In genomic region chr9:87116492-87116891, GRCh38 we compare ENCODE assay signal across 14 cellular contexts.
"Had no signal": no experiment of that assay in that cellular context is flagged by ENCODE, and none has a peak within 500 bp of the region (broad histone marks: within the 10 kb centered on the region; RNA-seq: fewer than 3 reads in every experiment).

No MANE protein-coding gene starts in this region.

- H3K4me1 Mint-ChIP-seq: activated CD4-positive, alpha-beta T cell treated with anti-CD3 and anti-CD28 coated beads, Interleukin-2, amount 10 ng/mL, durations not matched to agents 7 days and 5 days; stimulated activated memory B cell treated with anti-CD40 and anti-IgM and Interleukin-4, amounts not matched to agents 10 μg/mL and 1 μg/mL and 100 μg/mL, for 72 hours had no signal

- H3K36me3 Mint-ChIP-seq: activated naive CD8-positive, alpha-beta T cell; stimulated activated memory B cell treated with anti-CD40 and anti-IgM and Interleukin-4, amounts not matched to agents 10 μg/mL and 1 μg/mL and 100 μg/mL, for 72 hours had no signal

- H3K27ac Mint-ChIP-seq: activated CD4-positive, alpha-beta T cell treated with anti-CD3 and anti-CD28 coated beads, Interleukin-2, amount 10 ng/mL, durations not matched to agents 7 days and 5 days; activated naive CD8-positive, alpha-beta T cell; activated T-cell treated with anti-CD3 and anti-CD28 coated beads, Interleukin-2, amount 50 U/mL, for 72 hours; dendritic cell treated with granulocyte-macrophage colony-stimulating factor and Interleukin-4, amounts not matched to agents 40 ng/mL and 50 ng/mL, for 4 days; stimulated activated memory B cell treated with anti-CD40 and anti-IgM and Interleukin-4, amounts not matched to agents 10 μg/mL and 1 μg/mL and 100 μg/mL, for 72 hours had no signal

- H3K9me3 ChIP-seq: gastroesophageal sphincter, transverse colon had no signal

- H3K4me3 Mint-ChIP-seq: activated CD4-positive, alpha-beta T cell treated with anti-CD3 and anti-CD28 coated beads, Interleukin-2, amount 10 ng/mL, durations not matched to agents 7 days and 5 days; activated naive CD8-positive, alpha-beta T cell; activated T-cell treated with anti-CD3 and anti-CD28 coated beads, Interleukin-2, amount 50 U/mL, for 72 hours; dendritic cell treated with granulocyte-macrophage colony-stimulating factor and Interleukin-4, amounts not matched to agents 40 ng/mL and 50 ng/mL, for 4 days; stimulated activated memory B cell treated with anti-CD40 and anti-IgM and Interleukin-4, amounts not matched to agents 10 μg/mL and 1 μg/mL and 100 μg/mL, for 72 hours had no signal

- H3K27me3 Mint-ChIP-seq: dendritic cell treated with granulocyte-macrophage colony-stimulating factor and Interleukin-4, amounts not matched to agents 40 ng/mL and 50 ng/mL, for 4 days; stimulated activated memory B cell treated with anti-CD40 and anti-IgM and Interleukin-4, amounts not matched to agents 10 μg/mL and 1 μg/mL and 100 μg/mL, for 72 hours had no signal

- H3K27ac ChIP-seq: SJSA1, transverse colon had no signal

- H3K4me3 ChIP-seq: gastroesophageal sphincter, left lung, SJSA1, transverse colon had no signal

- ATAC-seq: activated T-cell treated with anti-CD3 and anti-CD28 coated beads, Interleukin-2, amount 50 U/mL, for 72 hours; gastroesophageal sphincter; left lung; stimulated activated memory B cell treated with anti-CD40 and anti-IgM and Interleukin-4, amounts not matched to agents 10 μg/mL and 1 μg/mL and 100 μg/mL, for 72 hours had no signal

- H3K36me3 ChIP-seq: gastroesophageal sphincter, left lung, SJSA1, transverse colon had no signal

- H3K9me3 Mint-ChIP-seq: dendritic cell treated with granulocyte-macrophage colony-stimulating factor and Interleukin-4, amounts not matched to agents 40 ng/mL and 50 ng/mL, for 4 days had no signal

- H3K4me1 ChIP-seq: left lung, SJSA1 had no signal

- H3K27me3 ChIP-seq: gastroesophageal sphincter, left lung, SJSA1, transverse colon had no signal

- DNase-seq: activated CD4-positive, alpha-beta T cell treated with anti-CD3 and anti-CD28 coated beads, Interleukin-2, amount 10 ng/mL, durations not matched to agents 7 days and 5 days; activated CD8-positive, alpha-beta memory T cell treated with anti-CD3 and anti-CD28 coated beads, Interleukin-2, amount 50 U/mL, for 48 hours; activated gamma-delta T cell treated with Interleukin-2 at 50 U/mL for 16 hours; activated T-cell treated with anti-CD3 and anti-CD28 coated beads, Interleukin-2, amount 50 U/mL, for 72 hours; cerebellar nuclear complex; effector memory CD4-positive, alpha-beta T cell; left lung; stimulated activated CD4-positive, alpha-beta T cell treated with anti-CD3 and anti-CD28 coated beads, Interleukin-2, amount 100 ng/mL, for 48 hours; transverse colon had no signal
